ENCODE assay signal across 14 cellular contexts in the genomic region with DNA sequence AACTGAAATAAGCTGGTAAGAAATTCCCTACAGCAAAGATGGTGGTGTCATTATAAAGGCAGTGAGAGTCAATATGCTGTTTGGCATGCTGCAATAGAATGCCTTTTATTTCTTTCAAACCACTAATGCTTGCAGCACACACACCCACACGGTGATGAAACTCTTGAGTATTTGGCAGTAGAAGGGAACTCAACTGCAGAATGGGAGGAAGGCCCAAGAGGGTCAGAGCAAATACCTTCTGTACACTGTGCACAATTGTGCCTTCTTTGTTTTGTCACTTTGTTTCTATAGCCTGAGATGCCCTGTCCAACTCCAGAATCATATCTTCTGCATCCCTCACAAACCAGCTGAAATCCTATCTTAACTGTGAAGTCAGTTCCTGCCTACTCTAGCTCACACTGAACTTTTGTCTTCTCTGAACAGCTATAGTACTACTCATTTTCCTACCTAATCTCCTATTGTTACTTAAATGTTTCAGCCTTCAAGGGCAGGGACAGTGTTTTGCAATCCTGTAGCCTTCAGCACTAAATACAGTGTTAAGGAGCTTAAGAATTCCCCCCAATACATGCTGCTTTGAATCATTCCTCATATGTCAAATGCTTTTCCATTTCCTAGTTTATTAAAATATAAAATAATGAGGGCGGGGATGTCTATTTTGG. TPM values are rescaled to one million over a fixed set of nuclear protein-coding genes. Genes with fewer than 3 reads are reported as not detected.
A peak's percentile ranks its signal among the peaks of the same experiment; 100 is the strongest.
DNase-seq lines count a peak whose midpoint lies in the region; ATAC-seq and TF ChIP-seq lines count a peak whose summit lies in the region.
"Had no signal": no experiment of that assay in that cellular context is flagged by ENCODE, and none has a peak within 500 bp of the region (broad histone marks: within the 10 kb centered on the region; RNA-seq: fewer than 3 reads in every experiment).

No MANE protein-coding gene starts in this region.

- H3K27me3 ChIP-seq in psoas muscle (ENCODE audit: insufficient read depth in 3 of 3, low read length in 2 of 3) (no peaks in the 10 kb centered on the region), SK-N-SH (ENCODE audit: insufficient read depth) (no peaks in the 10 kb centered on the region)

- no peak for TF ChIP-seq EP300 in SK-N-SH (IDR thresholded peaks at IDR 0.05; ENCODE audit: borderline replicate concordance in 1 of 2, low read depth in 1 of 2, low read length in 1 of 2)

- H3K9me2 ChIP-seq in SK-N-SH = no peaks in the 10 kb centered on the region

- DNase-seq in GM03348 (ENCODE audit: low spot score) (peak; percentile 82), SKM-1 (lab: John Stamatoyannopoulos, UW; ENCODE audit: unreplicated experiment) (peak; percentile 27), fibroblast of the aortic adventitia (ENCODE audit: low read depth) (peak; percentile 90), psoas muscle (no peak), NCI-H1092 treated with DMSO at 0.1 percent for 48 hours (lab: John Stamatoyannopoulos, UW) (no peak), SK-N-SH (no peak)
- DNase-seq: activated CD4-positive, alpha-beta memory T cell treated with anti-CD3 and anti-CD28 coated beads for 36 hours; activated naive CD4-positive, alpha-beta T cell treated with anti-CD3 and anti-CD28 coated beads for 36 hours; hippocampal formation; NCI-H1694 treated with DMSO at 0.1 percent for 48 hours; T-helper 17 cell had no signal

- ATAC-seq in psoas muscle = peak; percentile 28 to 69 (median 42)
- no peak for ATAC-seq in HG02610 (IDR thresholded peaks at IDR 0.05; ENCODE audit: unreplicated experiment)
- no peak for ATAC-seq in GM18873 (IDR thresholded peaks at IDR 0.05; ENCODE audit: low FRiP score, unreplicated experiment)
- ATAC-seq: T-helper 17 cell had no signal

- TF ChIP-seq CTCF in fibroblast of the aortic adventitia (IDR thresholded peaks at IDR 0.05; ENCODE audit: insufficient read depth, low read length) (no peak), psoas muscle (IDR thresholded peaks at IDR 0.05) (no peak), SK-N-SH (IDR thresholded peaks at IDR 0.05) (no peak)

- WGBS in psoas muscle, 3 donors = 61 to 79% (median 68%) methylated on average over 2 of the region's 2 CpGs
- WGBS in SK-N-SH (ENCODE audit: low lambda C conversion rate) = 92% methylated on average over 2 of the region's 2 CpGs

- POLR2A ChIA-PET in SK-N-SH (lab: Yijun Ruan, JAX) = no interaction called here

- no peaks in the 10 kb centered on the region for H4K20me1 ChIP-seq in SK-N-SH (ENCODE audit: insufficient read depth)

- no peaks in the 10 kb centered on the region for H3K4me1 ChIP-seq in psoas muscle
- H3K4me1 ChIP-seq in SK-N-SH (ENCODE audit: control insufficient read depth in 1 of 2, insufficient read depth in 2 of 2, low read depth in 1 of 2, low read length in 1 of 2) = no peaks in the 10 kb centered on the region; a peak in 1 of 4 replicates
- H3K4me1 ChIP-seq: prostate gland had no signal

- H3K4me3 ChIP-seq in fibroblast of the aortic adventitia (ENCODE audit: low read depth, low read length) = no peak overlapping the region
- no peak overlapping the region for H3K4me3 ChIP-seq in psoas muscle
- H3K4me3 ChIP-seq in SK-N-SH (ENCODE audit: low read depth in 2 of 2, low read length in 1 of 2) = no peak overlapping the region
- H3K4me3 ChIP-seq: prostate gland had no signal

- peaks cover 7% of the 10 kb centered on the region for H3F3A ChIP-seq in SK-N-SH (replicated peaks; ENCODE audit: insufficient read depth)

- intact Hi-C loops in psoas muscle (cut with DNase I) = no loop called here

- H3K36me3 ChIP-seq in psoas muscle (ENCODE audit: insufficient read depth in 1 of 2, low read depth in 1 of 2) = peaks cover 12 to 100% of the 10 kb centered on the region in 2 donors
- peaks cover 64 to 66% of the 10 kb centered on the region in 2 experiments for H3K36me3 ChIP-seq in SK-N-SH (replicated peaks in 1 of 2; ENCODE audit: control insufficient read depth in 1 of 2, insufficient read depth in 2 of 2, low read length in 1 of 2)

- no peak overlapping the region for H3K27ac ChIP-seq in psoas muscle
- no peak overlapping the region for H3K27ac ChIP-seq in SK-N-SH (ENCODE audit: low read depth in 2 of 2, low read length in 1 of 2)
- H3K27ac ChIP-seq: prostate gland had no signal

- CTCF ChIA-PET in SK-N-SH (lab: Yijun Ruan, JAX) = interaction anchor here (1.1 to 4.2 kb wide), 5 partner anchors 9 to 133 kb away, joined by 3 to 24 read pairs (median 7); no protein-coding TSS in a partner anchor

- TF ChIP-seq RAD21 in SK-N-SH (IDR thresholded peaks at IDR 0.05; ENCODE audit: low read length) = no peak

- no peak overlapping the region for H3K9ac ChIP-seq in SK-N-SH

- H3K9me3 ChIP-seq in psoas muscle (no peaks in the 10 kb centered on the region), SK-N-SH (no peaks in the 10 kb centered on the region)
- H3K9me3 ChIP-seq: prostate gland had no signal

- no peak overlapping the region for H3K4me2 ChIP-seq in SK-N-SH

- H2AFZ ChIP-seq in SK-N-SH (ENCODE audit: low read depth) = no peak overlapping the region

- H3K79me2 ChIP-seq in SK-N-SH (ENCODE audit: insufficient read depth) = peaks cover 10% of the 10 kb centered on the region; the same call in 1 of the 2 replicates

TF ChIP-seq in SK-N-SH, 30 proteins besides CTCF, POLR2A, EP300 and RAD21:
- TF ChIP-seq SIN3A (IDR thresholded peaks at IDR 0.05; ENCODE audit: borderline replicate concordance, low read depth, low read length) = no peak
- no peak for TF ChIP-seq JUND (IDR thresholded peaks at IDR 0.05)
- no peak for TF ChIP-seq RXRA (IDR thresholded peaks at IDR 0.05; ENCODE audit: borderline replicate concordance, low read depth)
- TF ChIP-seq FOXM1 (IDR thresholded peaks at IDR 0.05; ENCODE audit: low read depth) = no peak
- no peak for TF ChIP-seq TEAD4 (IDR thresholded peaks at IDR 0.05; ENCODE audit: borderline replicate concordance, insufficient read depth)
- TF ChIP-seq FOXJ3 (CRISPR knock-in tag; IDR thresholded peaks at IDR 0.05) = no peak
- TF ChIP-seq NFIC (IDR thresholded peaks at IDR 0.05; ENCODE audit: borderline replicate concordance) = no peak
- TF ChIP-seq GATA2 (CRISPR knock-in tag; IDR thresholded peaks at IDR 0.05) = no peak
- TF ChIP-seq MXI1 (IDR thresholded peaks at IDR 0.05; ENCODE audit: low read depth, low read length) = no peak

RNA-seq across cellular contexts. Expression of gene MMS19, which starts 22.2 kb away (rescaled TPM):
- total RNA-seq in fibroblast of the aortic adventitia (ENCODE audit: low replicate concordance) (50.9 and 81.1 TPM in 2 replicates), psoas muscle (10 to 100 TPM; 33.2 to 39.6 (median 34.4) TPM)
- polyA plus RNA-seq in psoas muscle (10 to 100 TPM; 29.8 to 47.6 (median 43.1) TPM), SK-N-SH (2012; rRNA removed) (56.9 and 83.9 TPM in 2 replicates)
- 29.5 and 42.8 TPM in 2 replicates for polyA plus RNA-seq in SK-N-SH (2012; cell fraction: cytosol; rRNA removed)
- polyA plus RNA-seq in SK-N-SH (2012; cell fraction: nucleus; rRNA removed) = 176 and 209 TPM in 2 replicates

RNA-seq across cellular contexts. Expression of gene UBTD1, which starts 22.7 kb away (rescaled TPM):
- total RNA-seq in fibroblast of the aortic adventitia (ENCODE audit: low replicate concordance) (22.1 and 35.2 TPM in 2 replicates), psoas muscle (10 to 100 TPM; 16.0 to 39.2 (median 22.2) TPM)
- polyA plus RNA-seq in psoas muscle (10 to 100 TPM; 43.6 to 59.2 (median 56.7) TPM), SK-N-SH (2012; rRNA removed) (37.9 and 38.8 TPM in 2 replicates)
- polyA plus RNA-seq in SK-N-SH (2012; cell fraction: cytosol; rRNA removed) = 18.2 and 31.1 TPM in 2 replicates
- polyA plus RNA-seq in SK-N-SH (2012; cell fraction: nucleus; rRNA removed) = 22.1 and 34.2 TPM in 2 replicates

RNA-seq across cellular contexts. Expression of gene ZDHHC16, which starts 30.1 kb away (rescaled TPM):
- total RNA-seq in fibroblast of the aortic adventitia (ENCODE audit: low replicate concordance) = 24.9 and 45.5 TPM in 2 replicates
- total RNA-seq in psoas muscle = 10 to 100 TPM; 19.7 to 24.5 (median 22.7) TPM
- polyA plus RNA-seq in psoas muscle = 10 to 100 TPM; 23.2 to 44.9 (median 24.6) TPM
- 71.5 and 84.2 TPM in 2 replicates for polyA plus RNA-seq in SK-N-SH (2012; rRNA removed)
- 48.0 and 62.5 TPM in 2 replicates for polyA plus RNA-seq in SK-N-SH (2012; cell fraction: cytosol; rRNA removed)
- polyA plus RNA-seq in SK-N-SH (2012; cell fraction: nucleus; rRNA removed) = 76.4 and 107 TPM in 2 replicates

RNA-seq across cellular contexts. Expression of gene EXOSC1, which starts 30.3 kb away (rescaled TPM):
- total RNA-seq in fibroblast of the aortic adventitia (ENCODE audit: low replicate concordance) = 29.8 and 50.3 TPM in 2 replicates
- total RNA-seq in psoas muscle = 10 to 100 TPM; 14.0 to 20.4 (median 19.8) TPM
- polyA plus RNA-seq in psoas muscle = 10 to 100 TPM; 26.4 to 36.5 (median 29.4) TPM
- 49.0 and 50.0 TPM in 2 replicates for polyA plus RNA-seq in SK-N-SH (2012; rRNA removed)
- polyA plus RNA-seq in SK-N-SH (2012; cell fraction: cytosol; rRNA removed) = 46.6 and 47.9 TPM in 2 replicates
- 25.6 and 31.3 TPM in 2 replicates for polyA plus RNA-seq in SK-N-SH (2012; cell fraction: nucleus; rRNA removed)

RNA-seq across cellular contexts. Expression of gene PGAM1, which starts 50.1 kb away (rescaled TPM):
- total RNA-seq in fibroblast of the aortic adventitia (ENCODE audit: low replicate concordance) (107 and 362 TPM in 2 replicates), psoas muscle (10 to 100 TPM; 41.5 to 65.5 (median 46.6) TPM)
- polyA plus RNA-seq in psoas muscle (100 to 1,000 TPM in 2 of 3 donors, 10 to 100 TPM in 1; 36.2 to 186 (median 112) TPM), SK-N-SH (2012; rRNA removed) (398 and 419 TPM in 2 replicates)
- 320 and 415 TPM in 2 replicates for polyA plus RNA-seq in SK-N-SH (2012; cell fraction: cytosol; rRNA removed)
- polyA plus RNA-seq in SK-N-SH (2012; cell fraction: nucleus; rRNA removed) = 161 and 207 TPM in 2 replicates

Comparison
In these comparisons a context has a peak if more than half of its experiments do, and no peak if none do; other contexts are left out.
1. DNase-seq: peak in GM03348 (single experiment), SKM-1 (single experiment) and fibroblast of the aortic adventitia (single experiment); none in psoas muscle (0 of 2), NCI-H1092 treated with DMSO at 0.1 percent for 48 hours (single experiment) and SK-N-SH (single experiment).
2. ATAC-seq: peak in psoas muscle (4 of 4); none in HG02610 (single experiment) and GM18873 (single experiment).